In genomic region chr17:15501282-15501681, GRCh38 we compare ENCODE assay signal across 11 cellular contexts.
"Had no signal": no experiment of that assay in that cellular context is flagged by ENCODE, and none has a peak within 500 bp of the region (broad histone marks: within the 10 kb centered on the region; RNA-seq: fewer than 3 reads in every experiment).

No MANE protein-coding gene starts in this region.

- H3K9me3 ChIP-seq: colonic mucosa, heart left ventricle, transverse colon had no signal

- H3K27me3 ChIP-seq: colonic mucosa, heart left ventricle, transverse colon had no signal

- H3K9me3 Mint-ChIP-seq: activated B cell treated with CpG ODN at 0.5 μM for 24 hours; activated CD4-positive, alpha-beta T cell treated with anti-CD3 and anti-CD28 coated beads, Interleukin-2, amount 10 ng/mL, durations not matched to agents 24 days and 14 days had no signal

- H3K36me3 ChIP-seq: colonic mucosa, heart left ventricle, transverse colon had no signal

- DNase-seq: activated B cell treated with CpG ODN at 0.5 μM for 24 hours; activated CD4-positive, alpha-beta T cell treated with anti-CD3 and anti-CD28 coated beads, Interleukin-2, amount 10 ng/mL, durations not matched to agents 24 days and 14 days; activated CD8-positive, alpha-beta memory T cell treated with anti-CD3 and anti-CD28 coated beads for 24 hours; activated naive CD4-positive, alpha-beta T cell treated with Interleukin-2 at 50 U/mL for 16 hours; colonic mucosa; effector CD8-positive, alpha-beta T cell; heart left ventricle; small intestine; T-helper 2 cell; transverse colon had no signal

- H3K4me1 ChIP-seq: colonic mucosa had no signal

- H3K4me3 Mint-ChIP-seq: activated B cell treated with CpG ODN at 0.5 μM for 24 hours; activated CD4-positive, alpha-beta T cell treated with anti-CD3 and anti-CD28 coated beads, Interleukin-2, amount 10 ng/mL, durations not matched to agents 24 days and 14 days had no signal

- H3K27me3 Mint-ChIP-seq: activated B cell treated with CpG ODN at 0.5 μM for 24 hours; activated CD4-positive, alpha-beta T cell treated with anti-CD3 and anti-CD28 coated beads, Interleukin-2, amount 10 ng/mL, durations not matched to agents 24 days and 14 days had no signal

- ATAC-seq: heart left ventricle had no signal

- H3K27ac Mint-ChIP-seq: activated B cell treated with CpG ODN at 0.5 μM for 24 hours; activated CD4-positive, alpha-beta T cell treated with anti-CD3 and anti-CD28 coated beads, Interleukin-2, amount 10 ng/mL, durations not matched to agents 24 days and 14 days had no signal

- H3K27ac ChIP-seq: colonic mucosa, epithelial cell of prostate had no signal

- H3K4me3 ChIP-seq: colonic mucosa, transverse colon had no signal
